In the genomic region with DNA sequence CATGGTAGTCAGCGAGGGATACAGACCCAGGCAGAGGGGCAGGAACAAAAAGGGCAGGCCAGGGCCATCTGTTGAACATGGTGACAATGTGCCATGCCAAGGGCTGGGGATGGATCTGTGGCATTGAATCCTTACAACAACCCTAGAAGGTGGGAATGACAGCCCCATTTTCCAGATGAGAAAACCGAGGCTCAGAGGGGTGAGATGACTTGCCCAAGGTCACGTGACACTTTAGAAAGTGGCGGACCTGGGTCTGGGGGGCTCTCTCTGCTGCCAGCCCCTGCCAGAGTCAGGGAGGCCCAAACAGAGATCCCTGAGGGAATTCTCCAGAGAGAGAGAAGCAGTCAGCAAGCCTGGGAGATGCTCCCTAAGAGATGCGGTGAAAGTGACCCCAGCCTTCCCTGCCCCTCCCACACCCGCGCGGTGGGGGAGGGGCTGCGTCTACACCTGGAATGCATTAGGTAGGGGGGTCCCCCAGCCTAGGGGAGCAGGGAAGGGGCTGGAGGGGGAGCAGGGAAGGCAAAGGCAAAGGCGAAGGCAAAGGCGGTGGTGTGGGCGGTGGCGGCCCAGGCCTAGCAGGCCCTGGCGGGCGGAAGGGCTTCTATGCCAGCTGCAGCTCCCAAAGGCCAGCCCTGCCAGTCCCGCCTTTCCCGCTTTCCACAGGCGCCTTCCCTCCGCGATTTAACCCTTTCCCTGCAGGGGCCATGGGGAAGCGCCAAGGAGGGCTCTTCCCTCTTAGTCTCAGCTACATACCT, we compare ENCODE assay signal across 12 cellular contexts. TPM values are rescaled to one million over a fixed set of nuclear protein-coding genes. Genes with fewer than 3 reads are reported as not detected.
A peak's percentile ranks its signal among the peaks of the same experiment; 100 is the strongest.
DNase-seq lines count a peak whose midpoint lies in the region; ATAC-seq and TF ChIP-seq lines count a peak whose summit lies in the region.
"Had no signal": no experiment of that assay in that cellular context is flagged by ENCODE, and none has a peak within 500 bp of the region (broad histone marks: within the 10 kb centered on the region; RNA-seq: fewer than 3 reads in every experiment).

No MANE protein-coding gene starts in this region.

- peak overlapping the region; percentile 42 to 68 for H3K27ac ChIP-seq in esophagus (ENCODE audit: low read depth in 2 of 2, low read length in 1 of 2)
- peak overlapping the region; percentile 56 to 61 for H3K27ac ChIP-seq in mucosa of rectum (ENCODE audit: low read depth in 2 of 2, low read length in 2 of 2)
- H3K27ac ChIP-seq in transverse colon: peak overlapping the region; percentile 63 to 75 (median 70)
- H3K27ac ChIP-seq in psoas muscle: no peak overlapping the region
- peak overlapping the region in 2 of 4 donors; percentile 54 to 57 for H3K27ac ChIP-seq in Peyer's patch

- H3K4me1 ChIP-seq in esophagus (ENCODE audit: control insufficient read depth in 2 of 2, insufficient read depth in 2 of 2, low read length in 1 of 2) (peaks cover 5 to 14% of the 10 kb centered on the region in 2 donors), mucosa of rectum (ENCODE audit: control insufficient read depth in 2 of 2, insufficient read depth in 2 of 2, low read length in 2 of 2) (peaks cover 7 to 18% of the 10 kb centered on the region in 2 donors), transverse colon (peaks cover 8 to 29% (median 16%) of the 10 kb centered on the region in 4 donors), psoas muscle (no peaks in the 10 kb centered on the region), Peyer's patch (no peaks in the 10 kb centered on the region)

- intact Hi-C loops in transverse colon (cut with DNase I; ENCODE audit: low total_unique reads): no loop called here
- intact Hi-C loops in activated T-helper 2 cell treated with anti-CD3 and anti-CD28 coated beads, Interferon-gamma antibody, Interleukin-2, Interleukin-4, amounts not matched to agents 10 μg/mL and 5 μg/mL and 100 μg/mL, durations not matched to agents 14 hours and 24 hours and 36 hours (cut with micrococcal nuclease): no loop called here
- intact Hi-C loops in psoas muscle (cut with DNase I): no loop called here

- no peak overlapping the region for H3K4me3 Mint-ChIP-seq in activated T-helper 2 cell treated with anti-CD3 and anti-CD28 coated beads, Interferon-gamma antibody, Interleukin-2, Interleukin-4, amounts not matched to agents 10 μg/mL and 5 μg/mL and 100 μg/mL, durations not matched to agents 14 hours and 24 hours and 36 hours (ENCODE audit: low read depth)
- H3K4me3 Mint-ChIP-seq: T-helper 1 cell treated with Interleukin-12 subunit alpha and Interleukin-12 subunit beta and Interleukin-4 antibody, amounts not matched to agents 30 μg/mL and 1 μg/mL, for 36 hours had no signal

- no peaks in the 10 kb centered on the region for H3K36me3 ChIP-seq in esophagus (ENCODE audit: control insufficient read depth in 2 of 2, insufficient read depth in 2 of 2, low read length in 1 of 2)
- H3K36me3 ChIP-seq in mucosa of rectum (ENCODE audit: control insufficient read depth in 2 of 2, insufficient read depth in 2 of 2, low read length in 2 of 2): no peaks in the 10 kb centered on the region
- H3K36me3 ChIP-seq in transverse colon: no peaks in the 10 kb centered on the region
- H3K36me3 ChIP-seq in psoas muscle (ENCODE audit: insufficient read depth in 1 of 2, low read depth in 1 of 2): no peaks in the 10 kb centered on the region
- no peaks in the 10 kb centered on the region for H3K36me3 ChIP-seq in Peyer's patch

- peak overlapping the region; percentile 34 to 48 for H3K9ac ChIP-seq in mucosa of rectum (ENCODE audit: low read depth in 1 of 2, low read length in 2 of 2)

- no peaks in the 10 kb centered on the region for H3K4me1 Mint-ChIP-seq in activated T-helper 2 cell treated with anti-CD3 and anti-CD28 coated beads, Interferon-gamma antibody, Interleukin-2, Interleukin-4, amounts not matched to agents 10 μg/mL and 5 μg/mL and 100 μg/mL, durations not matched to agents 14 hours and 24 hours and 36 hours (ENCODE audit: low read depth)

- in situ Hi-C loops in transverse colon (cut with MboI; ENCODE audit: low pct_ligation_motif_present in 1 of 4, low pct_unique_long_range_greater_than_20kb in 1 of 4, low sequenced_read_pairs in 3 of 4): no loop called here

- H3K27ac Mint-ChIP-seq in activated T-helper 2 cell treated with anti-CD3 and anti-CD28 coated beads, Interferon-gamma antibody, Interleukin-2, Interleukin-4, amounts not matched to agents 10 μg/mL and 5 μg/mL and 100 μg/mL, durations not matched to agents 14 hours and 24 hours and 36 hours: no peak overlapping the region
- H3K27ac Mint-ChIP-seq: T-helper 1 cell treated with Interleukin-12 subunit alpha and Interleukin-12 subunit beta and Interleukin-4 antibody, amounts not matched to agents 30 μg/mL and 1 μg/mL, for 36 hours had no signal

- TF ChIP-seq EP300 in transverse colon (IDR thresholded peaks at IDR 0.05; ENCODE audit: low read depth): no peak

- H3K9me3 Mint-ChIP-seq in activated T-helper 2 cell treated with anti-CD3 and anti-CD28 coated beads, Interferon-gamma antibody, Interleukin-2, Interleukin-4, amounts not matched to agents 10 μg/mL and 5 μg/mL and 100 μg/mL, durations not matched to agents 14 hours and 24 hours and 36 hours: no peaks in the 10 kb centered on the region
- H3K9me3 Mint-ChIP-seq: T-helper 1 cell treated with Interleukin-12 subunit alpha and Interleukin-12 subunit beta and Interleukin-4 antibody, amounts not matched to agents 30 μg/mL and 1 μg/mL, for 36 hours had no signal

- no peaks in the 10 kb centered on the region for H3K27me3 ChIP-seq in esophagus (ENCODE audit: control insufficient read depth in 1 of 2, insufficient read depth in 2 of 2, low read length in 2 of 2)
- H3K27me3 ChIP-seq in mucosa of rectum (ENCODE audit: control insufficient read depth in 2 of 2, insufficient read depth in 2 of 2, low read length in 2 of 2): no peaks in the 10 kb centered on the region
- H3K27me3 ChIP-seq in transverse colon: no peaks in the 10 kb centered on the region
- no peaks in the 10 kb centered on the region for H3K27me3 ChIP-seq in psoas muscle (ENCODE audit: insufficient read depth in 3 of 3, low read length in 2 of 3)
- no peaks in the 10 kb centered on the region for H3K27me3 ChIP-seq in Peyer's patch

- ATAC-seq in GM19455 (IDR thresholded peaks at IDR 0.05; ENCODE audit: unreplicated experiment): no peak
- no peak for ATAC-seq in psoas muscle

- H3K4me3 ChIP-seq in esophagus (ENCODE audit: low read depth in 1 of 2, low read length in 2 of 2) (no peak overlapping the region), mucosa of rectum (ENCODE audit: low read length in 2 of 2) (peak overlapping the region in 1 of 2 donors; percentile 23), transverse colon (peak overlapping the region in 1 of 4 donors; percentile 11), psoas muscle (no peak overlapping the region), Peyer's patch (no peak overlapping the region)

- H3K27me3 Mint-ChIP-seq in activated T-helper 2 cell treated with anti-CD3 and anti-CD28 coated beads, Interferon-gamma antibody, Interleukin-2, Interleukin-4, amounts not matched to agents 10 μg/mL and 5 μg/mL and 100 μg/mL, durations not matched to agents 14 hours and 24 hours and 36 hours (ENCODE audit: low read depth): no peaks in the 10 kb centered on the region

- H3K9me3 ChIP-seq in esophagus (ENCODE audit: control insufficient read depth in 2 of 2, insufficient read depth in 1 of 2, low read depth in 1 of 2, low read length in 1 of 2) (no peaks in the 10 kb centered on the region), mucosa of rectum (ENCODE audit: control insufficient read depth in 2 of 2, low read length in 2 of 2) (no peaks in the 10 kb centered on the region), transverse colon (no peaks in the 10 kb centered on the region), psoas muscle (no peaks in the 10 kb centered on the region), Peyer's patch (no peaks in the 10 kb centered on the region)

- H3K36me3 Mint-ChIP-seq in activated T-helper 2 cell treated with anti-CD3 and anti-CD28 coated beads, Interferon-gamma antibody, Interleukin-2, Interleukin-4, amounts not matched to agents 10 μg/mL and 5 μg/mL and 100 μg/mL, durations not matched to agents 14 hours and 24 hours and 36 hours (ENCODE audit: low read depth): no peaks in the 10 kb centered on the region

- 29 to 42% methylated on average over 12 to 21 of the region's 21 CpGs for WGBS in esophagus, 2 donors
- WGBS in transverse colon (ENCODE audit: low coverage in 1 of 2), 2 donors: 31 to 50% methylated on average over 1 to 21 of the region's 21 CpGs
- WGBS in psoas muscle, 3 donors: 29 to 37% (median 33%) methylated on average over 17 to 21 of the region's 21 CpGs

- TF ChIP-seq CTCF in transverse colon (IDR thresholded peaks at IDR 0.05) (no peak), psoas muscle (IDR thresholded peaks at IDR 0.05) (no peak), Peyer's patch (IDR thresholded peaks at IDR 0.05) (no peak)

- peak; percentile 18 for DNase-seq in NCI-H526 treated with DMSO at 0.1 percent for 48 hours (lab: John Stamatoyannopoulos, UW)
- DNase-seq in transverse colon: peak; percentile 25
- DNase-seq in activated T-helper 2 cell treated with anti-CD3 and anti-CD28 coated beads, Interferon-gamma antibody, Interleukin-2, Interleukin-4, amounts not matched to agents 10 μg/mL and 5 μg/mL and 100 μg/mL, durations not matched to agents 14 hours and 24 hours and 36 hours (ENCODE audit: low spot score): no peak
- no peak for DNase-seq in psoas muscle
- DNase-seq in Peyer's patch: no peak
- DNase-seq: activated T-cell treated with anti-CD3 and anti-CD28 coated beads for 4 hours; central memory CD4-positive, alpha-beta T cell; stimulated activated naive CD4-positive, alpha-beta T cell had no signal

- no peak for TF ChIP-seq POLR2A in transverse colon (IDR thresholded peaks at IDR 0.05)
- no peak for TF ChIP-seq POLR2A in Peyer's patch (IDR thresholded peaks at IDR 0.05)

RNA-seq across cellular contexts. Expression of gene FGD1, which starts 13.0 kb away (rescaled TPM):
- polyA plus RNA-seq in esophagus (1 to 10 TPM; 4.2 to 4.9 TPM), psoas muscle (under 1 TPM; 0.38 to 0.42 (median 0.40) TPM)
- total RNA-seq in transverse colon (1 to 10 TPM; 1.1 to 3.0 (median 2.5) TPM), psoas muscle (1 to 10 TPM in 3 of 4 donors, under 1 TPM in 1; 0.84 to 2.1 (median 1.4) TPM), Peyer's patch (1 to 10 TPM in 3 of 4 donors, under 1 TPM in 1; 0.88 to 9.9 (median 4.7) TPM)
- 0.11 and 0.28 TPM in 2 replicates for total RNA-seq in activated T-helper 2 cell treated with anti-CD3 and anti-CD28 coated beads, Interferon-gamma antibody, Interleukin-2, Interleukin-4, amounts not matched to agents 10 μg/mL and 5 μg/mL and 100 μg/mL, durations not matched to agents 14 hours and 24 hours and 36 hours

RNA-seq across cellular contexts. Expression of gene TSR2, which starts 42.8 kb away (rescaled TPM):
- polyA plus RNA-seq in esophagus (10 to 100 TPM; 21.7 to 28.8 TPM), psoas muscle (10 to 100 TPM; 27.8 to 52.2 (median 30.7) TPM)
- total RNA-seq in transverse colon (10 to 100 TPM in 3 of 4 donors, 1 to 10 TPM in 1; 7.6 to 18.1 (median 17.9) TPM), psoas muscle (10 to 100 TPM; 21.9 to 32.7 (median 30.3) TPM), Peyer's patch (10 to 100 TPM in 3 of 4 donors, 1 to 10 TPM in 1; 7.9 to 38.8 (median 15.0) TPM)
- 36.8 and 37.7 TPM in 2 replicates for total RNA-seq in activated T-helper 2 cell treated with anti-CD3 and anti-CD28 coated beads, Interferon-gamma antibody, Interleukin-2, Interleukin-4, amounts not matched to agents 10 μg/mL and 5 μg/mL and 100 μg/mL, durations not matched to agents 14 hours and 24 hours and 36 hours

RNA-seq across cellular contexts. Expression of gene GNL3L, which starts 47.0 kb away (rescaled TPM):
- polyA plus RNA-seq in esophagus (1 to 10 TPM; 3.6 to 6.9 TPM), psoas muscle (10 to 100 TPM in 2 of 3 donors, 1 to 10 TPM in 1; 8.1 to 20.8 (median 19.7) TPM)
- total RNA-seq in transverse colon (10 to 100 TPM; 29.5 to 36.6 (median 31.7) TPM), psoas muscle (10 to 100 TPM; 30.7 to 36.1 (median 33.3) TPM), Peyer's patch (10 to 100 TPM; 31.0 to 47.2 (median 38.2) TPM)
- 63.6 and 64.5 TPM in 2 replicates for total RNA-seq in activated T-helper 2 cell treated with anti-CD3 and anti-CD28 coated beads, Interferon-gamma antibody, Interleukin-2, Interleukin-4, amounts not matched to agents 10 μg/mL and 5 μg/mL and 100 μg/mL, durations not matched to agents 14 hours and 24 hours and 36 hours

Comparison
In these comparisons a context has a peak if more than half of its experiments do, and no peak if none do; other contexts are left out.
1. DNase-seq: peak in NCI-H526 treated with DMSO at 0.1 percent for 48 hours (single experiment) and transverse colon (single experiment); none in activated T-helper 2 cell treated with anti-CD3 and anti-CD28 coated beads, Interferon-gamma antibody, Interleukin-2, Interleukin-4, amounts not matched to agents 10 μg/mL and 5 μg/mL and 100 μg/mL, durations not matched to agents 14 hours and 24 hours and 36 hours (single experiment), psoas muscle (0 of 2) and Peyer's patch (0 of 3).